11 cellular contexts compared by ENCODE assay signal in genomic region chr7:74625446-74625845, GRCh38. TPM values are rescaled to one million over a fixed set of nuclear protein-coding genes. Genes with fewer than 3 reads are reported as not detected.
DNase-seq lines count a peak whose midpoint lies in the region; ATAC-seq lines count a peak whose summit lies in the region.
"Had no signal": no experiment of that assay in that cellular context is flagged by ENCODE, and none has a peak within 500 bp of the region (broad histone marks: within the 10 kb centered on the region; RNA-seq: fewer than 3 reads in every experiment).

No MANE protein-coding gene starts in this region.

- H3K9me3 Mint-ChIP-seq in stimulated activated naive B cell treated with anti-CD40 and anti-IgM and Interleukin-4, amounts not matched to agents 10 μg/mL and 1 μg/mL and 100 μg/mL, for 72 hours, result no peaks in the 10 kb centered on the region

- peak; percentile 42 for DNase-seq in A172 (ENCODE audit: low spot score)
- DNase-seq in HCEC 1CT, result peak; percentile 45
- peak; percentile 70 for DNase-seq in amniotic epithelial cell (ENCODE audit: low read depth)
- DNase-seq in kidney tubule cell (ENCODE audit: low spot score), result peak; percentile 34
- DNase-seq in stimulated activated naive B cell treated with anti-CD40 and anti-IgM and Interleukin-4, amounts not matched to agents 10 μg/mL and 1 μg/mL and 100 μg/mL, for 72 hours, result no peak
- no peak for DNase-seq in activated CD4-positive, alpha-beta T cell treated with anti-CD3 and anti-CD28 coated beads for 48 hours
- no peak for DNase-seq in stimulated activated CD8-positive, alpha-beta memory T cell treated with anti-CD3 and anti-CD28 coated beads, Interleukin-4, amount 100 ng/mL, for 48 hours
- DNase-seq: H7, NCI-H146 had no signal

- no peak for ATAC-seq in stimulated activated naive B cell treated with anti-CD40 and anti-IgM and Interleukin-4, amounts not matched to agents 10 μg/mL and 1 μg/mL and 100 μg/mL, for 72 hours (replicated peaks)
- no peak for ATAC-seq in GM18907 (IDR thresholded peaks at IDR 0.05; ENCODE audit: unreplicated experiment)
- ATAC-seq: esophagus mucosa had no signal

- no peak overlapping the region for H3K4me3 Mint-ChIP-seq in stimulated activated naive B cell treated with anti-CD40 and anti-IgM and Interleukin-4, amounts not matched to agents 10 μg/mL and 1 μg/mL and 100 μg/mL, for 72 hours

- no peaks in the 10 kb centered on the region for H3K27me3 Mint-ChIP-seq in stimulated activated naive B cell treated with anti-CD40 and anti-IgM and Interleukin-4, amounts not matched to agents 10 μg/mL and 1 μg/mL and 100 μg/mL, for 72 hours

- H3K4me1 Mint-ChIP-seq in stimulated activated naive B cell treated with anti-CD40 and anti-IgM and Interleukin-4, amounts not matched to agents 10 μg/mL and 1 μg/mL and 100 μg/mL, for 72 hours, result peaks cover 0 to 2% of the 10 kb centered on the region in 2 donors

- H3K27ac Mint-ChIP-seq in stimulated activated naive B cell treated with anti-CD40 and anti-IgM and Interleukin-4, amounts not matched to agents 10 μg/mL and 1 μg/mL and 100 μg/mL, for 72 hours, result no peak overlapping the region

- H3K36me3 Mint-ChIP-seq in stimulated activated naive B cell treated with anti-CD40 and anti-IgM and Interleukin-4, amounts not matched to agents 10 μg/mL and 1 μg/mL and 100 μg/mL, for 72 hours, result no peaks in the 10 kb centered on the region

RNA-seq across cellular contexts. Expression of gene GTF2I, which starts 32.1 kb away (rescaled TPM):
- 178 and 188 TPM in 2 replicates for total RNA-seq in A172 (2014; rRNA removed; shearing (Covaris generic))

Comparison
In these comparisons a context has a peak if more than half of its experiments do, and no peak if none do; other contexts are left out.
1. DNase-seq: peak in A172 (single experiment), HCEC 1CT (single experiment), amniotic epithelial cell (single experiment) and kidney tubule cell (single experiment); none in stimulated activated naive B cell treated with anti-CD40 and anti-IgM and Interleukin-4, amounts not matched to agents 10 μg/mL and 1 μg/mL and 100 μg/mL, for 72 hours (single experiment), activated CD4-positive, alpha-beta T cell treated with anti-CD3 and anti-CD28 coated beads for 48 hours (single experiment) and stimulated activated CD8-positive, alpha-beta memory T cell treated with anti-CD3 and anti-CD28 coated beads, Interleukin-4, amount 100 ng/mL, for 48 hours (single experiment).